9 cellular contexts compared by ENCODE assay signal in the genomic region with DNA sequence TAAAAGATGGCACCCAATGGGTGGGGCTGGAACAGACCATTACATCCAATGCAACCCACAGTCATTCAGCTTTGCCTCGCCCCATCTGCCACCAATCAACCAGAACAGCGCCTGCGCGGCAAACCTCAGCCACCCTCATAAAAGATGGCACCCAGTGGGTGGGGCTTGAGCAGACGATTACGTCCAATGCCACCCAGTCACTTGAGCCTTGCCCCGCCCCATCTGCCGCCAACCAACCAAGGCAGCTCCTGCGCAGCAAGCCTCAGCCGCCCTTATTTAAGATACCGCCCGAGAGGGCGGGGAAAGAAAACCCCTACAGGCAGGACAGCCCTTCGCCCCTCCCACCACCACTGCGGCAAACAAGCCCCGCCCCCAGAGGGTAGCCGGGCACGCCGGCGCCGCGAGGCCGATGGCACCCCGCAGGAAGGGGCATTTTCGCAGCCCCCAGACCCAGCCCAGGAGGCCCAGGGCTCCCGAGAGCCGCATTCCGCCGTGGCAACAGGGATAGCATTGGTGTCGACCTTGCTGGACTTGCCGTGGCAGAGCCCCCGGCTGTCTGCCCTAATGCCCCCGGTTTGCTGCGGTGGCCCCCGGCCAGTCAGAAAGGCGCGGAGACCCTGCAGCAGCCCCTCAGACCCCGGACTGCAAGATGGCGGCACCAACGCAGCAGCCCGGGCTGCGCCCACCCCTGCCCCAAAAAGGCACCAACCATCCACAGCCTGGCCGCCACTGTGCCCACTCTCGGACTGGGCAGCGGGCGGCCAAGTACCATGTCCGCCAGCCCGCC. TPM values are rescaled to one million over a fixed set of nuclear protein-coding genes. Genes with fewer than 3 reads are reported as not detected.
DNase-seq lines count a peak whose midpoint lies in the region; ATAC-seq and TF ChIP-seq lines count a peak whose summit lies in the region.
"Had no signal": no experiment of that assay in that cellular context is flagged by ENCODE, and none has a peak within 500 bp of the region (broad histone marks: within the 10 kb centered on the region; RNA-seq: fewer than 3 reads in every experiment).

No MANE protein-coding gene starts in this region.

- H3K27me3 ChIP-seq in subcutaneous abdominal adipose tissue (ENCODE audit: control insufficient read depth in 5 of 5, insufficient read depth in 4 of 5, low read length in 5 of 5), result no peaks in the 10 kb centered on the region
- H3K27me3 ChIP-seq in CD4-positive, alpha-beta memory T cell (ENCODE audit: insufficient read depth, low read length), result no peaks in the 10 kb centered on the region

- no peak overlapping the region for H3K9ac ChIP-seq in subcutaneous abdominal adipose tissue (ENCODE audit: low read length in 5 of 5)

- H3K9me3 ChIP-seq in subcutaneous abdominal adipose tissue (ENCODE audit: control insufficient read depth in 5 of 5, low read length in 5 of 5), result peaks cover 0 to 17% (median 3%) of the 10 kb centered on the region in 5 donors
- no peaks in the 10 kb centered on the region for H3K9me3 ChIP-seq in CD4-positive, alpha-beta memory T cell (ENCODE audit: control insufficient read depth in 1 of 2, low read length in 2 of 2)

- peaks cover 0 to 26% (median 24%) of the 10 kb centered on the region in 5 donors for H3K4me1 ChIP-seq in subcutaneous abdominal adipose tissue (ENCODE audit: control insufficient read depth in 5 of 5, insufficient read depth in 5 of 5, low read length in 5 of 5)
- no peaks in the 10 kb centered on the region for H3K4me1 ChIP-seq in CD4-positive, alpha-beta memory T cell (ENCODE audit: insufficient read depth, low read length)

- TF ChIP-seq CTCF in LNCaP clone FGC (IDR thresholded peaks at IDR 0.05; ENCODE audit: control insufficient read depth, extremely low read depth, insufficient read depth), result no peak

- H3K27me3 Mint-ChIP-seq in CD4-positive, alpha-beta memory T cell, result peaks cover 0 to 2% of the 10 kb centered on the region in 2 donors

- POLR2A ChIA-PET in CD4-positive, alpha-beta memory T cell (lab: Charles Lee; ENCODE audit: partially characterized antibody), result no interaction called here

- no peak overlapping the region for H3K27ac ChIP-seq in subcutaneous abdominal adipose tissue (ENCODE audit: low read depth, low read length)
- no peak overlapping the region for H3K27ac ChIP-seq in CD4-positive, alpha-beta memory T cell (ENCODE audit: low read depth, low read length)

- DNase-seq in LNCaP clone FGC (ENCODE audit: low read depth), result no peak
- peak; percentile 98 for DNase-seq in cerebellar cortex (ENCODE audit: low spot score)
- peak; percentile 59 to 89 for DNase-seq in left colon
- no peak for DNase-seq in NCI-H524 treated with DMSO at 0.1 percent for 48 hours (lab: John Stamatoyannopoulos, UW)
- DNase-seq in CD4-positive, alpha-beta memory T cell, result no peak
- DNase-seq in NCI-H1092 treated with DMSO at 0.1 percent for 48 hours (lab: John Stamatoyannopoulos, UW), result no peak
- no peak for DNase-seq in NCI-H526 treated with DMSO at 0.1 percent for 48 hours (lab: John Stamatoyannopoulos, UW)
- DNase-seq: NCI-H1436 treated with DMSO at 0.1 percent for 48 hours had no signal

- no peaks in the 10 kb centered on the region for H3K36me3 ChIP-seq in subcutaneous abdominal adipose tissue (ENCODE audit: control insufficient read depth in 5 of 5, insufficient read depth in 5 of 5, low read length in 5 of 5)
- H3K36me3 ChIP-seq in CD4-positive, alpha-beta memory T cell (ENCODE audit: insufficient read depth, low read length), result no peaks in the 10 kb centered on the region

- intact Hi-C loops in left colon (cut with DNase I, micrococcal nuclease), result no loop called here
- intact Hi-C loops in CD4-positive, alpha-beta memory T cell (cut with micrococcal nuclease), result no loop called here

- peak overlapping the region in 1 of 8 donors; percentile 21 for H3K4me3 Mint-ChIP-seq in CD4-positive, alpha-beta memory T cell

- H3K36me3 Mint-ChIP-seq in CD4-positive, alpha-beta memory T cell, result peaks cover 15 to 24% of the 10 kb centered on the region in 2 donors

- peaks cover 5 to 59% (median 49%) of the 10 kb centered on the region in 8 donors for H3K9me3 Mint-ChIP-seq in CD4-positive, alpha-beta memory T cell

- CTCF ChIA-PET in CD4-positive, alpha-beta memory T cell (lab: Charles Lee; ENCODE audit: partially characterized antibody), result no interaction called here

- peak overlapping the region; percentile 59 for H3K4me3 ChIP-seq in LNCaP clone FGC (ENCODE audit: low read depth, low read length)
- peak overlapping the region; percentile 44 to 68 (median 60) for H3K4me3 ChIP-seq in subcutaneous abdominal adipose tissue (ENCODE audit: low read depth in 1 of 5, low read length in 5 of 5)
- H3K4me3 ChIP-seq in CD4-positive, alpha-beta memory T cell (ENCODE audit: low read length in 2 of 2), result no peak overlapping the region

- peak; percentile 40 for ATAC-seq in left colon

- H3K4me1 Mint-ChIP-seq in CD4-positive, alpha-beta memory T cell, result peaks cover 0 to 3% (median under 1%) of the 10 kb centered on the region in 4 donors

- no peak overlapping the region for H3K27ac Mint-ChIP-seq in CD4-positive, alpha-beta memory T cell

RNA-seq across cellular contexts. Expression of a gene that starts 0.7 kb away (rescaled TPM):
- 1 to 10 TPM in 1 of 2 donors, under 1 TPM in 1; 0.92 to 2.6 TPM for total RNA-seq in left colon
- total RNA-seq in CD4-positive, alpha-beta memory T cell, result not detected
- not detected for polyA plus RNA-seq in CD4-positive, alpha-beta memory T cell

RNA-seq across cellular contexts. Expression of a gene that starts 0.7 kb away (rescaled TPM):
- total RNA-seq in left colon, result under 1 TPM in 1 of 2 donors, not detected in 1; 0.14 TPM
- not detected for total RNA-seq in CD4-positive, alpha-beta memory T cell
- not detected for polyA plus RNA-seq in CD4-positive, alpha-beta memory T cell

Comparison
In these comparisons a context has a peak if more than half of its experiments do, and no peak if none do; other contexts are left out.
1. DNase-seq: peak in cerebellar cortex (single experiment) and left colon (2 of 2); none in LNCaP clone FGC (single experiment), NCI-H524 treated with DMSO at 0.1 percent for 48 hours (single experiment), CD4-positive, alpha-beta memory T cell (0 of 5), NCI-H1092 treated with DMSO at 0.1 percent for 48 hours (single experiment) and NCI-H526 treated with DMSO at 0.1 percent for 48 hours (single experiment).
2. H3K4me3 ChIP-seq: peak in LNCaP clone FGC (single experiment) and subcutaneous abdominal adipose tissue (5 of 5); none in CD4-positive, alpha-beta memory T cell (0 of 2).